ENCODE assay signal across 14 cellular contexts in genomic region chr2:86275384-86275799, GRCh38.
DNase-seq lines count a peak whose midpoint lies in the region; ATAC-seq and TF ChIP-seq lines count a peak whose summit lies in the region.
"Had no signal": no experiment of that assay in that cellular context is flagged by ENCODE, and none has a peak within 500 bp of the region (broad histone marks: within the 10 kb centered on the region; RNA-seq: fewer than 3 reads in every experiment).

No MANE protein-coding gene starts in this region.

- DNase-seq in activated T-cell treated with anti-CD3 and anti-CD28 coated beads, Interleukin-2, amount 50 U/mL, for 24 hours = no peak
- DNase-seq in activated T-cell treated with anti-CD3 and anti-CD28 coated beads, Interleukin-2, amount 50 U/mL, for 1 hour = no peak
- DNase-seq in activated naive CD8-positive, alpha-beta T cell treated with anti-CD3 and anti-CD28 coated beads, Interleukin-2, amount 50 U/mL, for 24 hours = no peak
- DNase-seq in stimulated activated naive B cell treated with anti-CD40 and anti-IgM and Interleukin-4, amounts not matched to agents 10 μg/mL and 1 μg/mL and 100 μg/mL, for 72 hours = no peak
- DNase-seq in midbrain (lab: John Stamatoyannopoulos, UW) (no peak), HEK293T (ENCODE audit: extremely low spot score) (no peak)
- DNase-seq: activated B cell treated with CpG ODN at 0.5 μM for 24 hours; CD4-positive, CD25-positive, alpha-beta regulatory T cell; dorsolateral prefrontal cortex; natural killer cell; T-cell had no signal

- POLR2A ChIA-PET in HEK293T (lab: Yijun Ruan, JAX) = no interaction called here

- peak overlapping the region; percentile 53 for H3K27ac Mint-ChIP-seq in activated T-cell treated with anti-CD3 and anti-CD28 coated beads, Interleukin-2, amount 50 U/mL, for 24 hours
- H3K27ac Mint-ChIP-seq in activated naive CD8-positive, alpha-beta T cell treated with anti-CD3 and anti-CD28 coated beads, Interleukin-2, amount 50 U/mL, for 24 hours = peak overlapping the region; percentile 70
- peak overlapping the region; percentile 15 for H3K27ac Mint-ChIP-seq in stimulated activated naive B cell treated with anti-CD40 and anti-IgM and Interleukin-4, amounts not matched to agents 10 μg/mL and 1 μg/mL and 100 μg/mL, for 72 hours
- H3K27ac Mint-ChIP-seq: activated B cell treated with CpG ODN at 0.5 μM for 24 hours; CD4-positive, CD25-positive, alpha-beta regulatory T cell; natural killer cell; T-cell had no signal

- CTCF ChIA-PET in HEK293T (lab: Yijun Ruan, JAX) = no interaction called here

- H3K36me3 Mint-ChIP-seq in activated T-cell treated with anti-CD3 and anti-CD28 coated beads, Interleukin-2, amount 50 U/mL, for 24 hours (ENCODE audit: low read depth) = peaks cover 11% of the 10 kb centered on the region
- H3K36me3 Mint-ChIP-seq in activated naive CD8-positive, alpha-beta T cell treated with anti-CD3 and anti-CD28 coated beads, Interleukin-2, amount 50 U/mL, for 24 hours (ENCODE audit: low read depth) = peaks cover 15% of the 10 kb centered on the region
- peaks cover 12 to 19% of the 10 kb centered on the region in 2 donors for H3K36me3 Mint-ChIP-seq in stimulated activated naive B cell treated with anti-CD40 and anti-IgM and Interleukin-4, amounts not matched to agents 10 μg/mL and 1 μg/mL and 100 μg/mL, for 72 hours
- H3K36me3 Mint-ChIP-seq: CD4-positive, CD25-positive, alpha-beta regulatory T cell had no signal

- H3K9me3 Mint-ChIP-seq in activated T-cell treated with anti-CD3 and anti-CD28 coated beads, Interleukin-2, amount 50 U/mL, for 24 hours = peaks cover 20% of the 10 kb centered on the region
- peaks cover 30% of the 10 kb centered on the region for H3K9me3 Mint-ChIP-seq in activated naive CD8-positive, alpha-beta T cell treated with anti-CD3 and anti-CD28 coated beads, Interleukin-2, amount 50 U/mL, for 24 hours
- H3K9me3 Mint-ChIP-seq in stimulated activated naive B cell treated with anti-CD40 and anti-IgM and Interleukin-4, amounts not matched to agents 10 μg/mL and 1 μg/mL and 100 μg/mL, for 72 hours = peaks cover 15 to 18% of the 10 kb centered on the region in 2 donors

- ATAC-seq in HG02610 (IDR thresholded peaks at IDR 0.05; ENCODE audit: unreplicated experiment) (peak; percentile 37), HG02623 (IDR thresholded peaks at IDR 0.05; ENCODE audit: unreplicated experiment) (no peak)
- ATAC-seq in activated naive CD8-positive, alpha-beta T cell treated with anti-CD3 and anti-CD28 coated beads, Interleukin-2, amount 50 U/mL, for 24 hours = no peak
- ATAC-seq in stimulated activated naive B cell treated with anti-CD40 and anti-IgM and Interleukin-4, amounts not matched to agents 10 μg/mL and 1 μg/mL and 100 μg/mL, for 72 hours (replicated peaks) = no peak
- ATAC-seq: T-cell had no signal

- H3K4me1 Mint-ChIP-seq in activated T-cell treated with anti-CD3 and anti-CD28 coated beads, Interleukin-2, amount 50 U/mL, for 24 hours (ENCODE audit: low read depth) = peaks cover 27% of the 10 kb centered on the region
- H3K4me1 Mint-ChIP-seq in activated naive CD8-positive, alpha-beta T cell treated with anti-CD3 and anti-CD28 coated beads, Interleukin-2, amount 50 U/mL, for 24 hours = peaks cover 29% of the 10 kb centered on the region
- H3K4me1 Mint-ChIP-seq in stimulated activated naive B cell treated with anti-CD40 and anti-IgM and Interleukin-4, amounts not matched to agents 10 μg/mL and 1 μg/mL and 100 μg/mL, for 72 hours = peaks cover 16 to 19% of the 10 kb centered on the region in 2 donors
- H3K4me1 Mint-ChIP-seq: activated B cell treated with CpG ODN at 0.5 μM for 24 hours; CD4-positive, CD25-positive, alpha-beta regulatory T cell; natural killer cell; T-cell had no signal

- peaks cover 3% of the 10 kb centered on the region for H3K27me3 Mint-ChIP-seq in activated T-cell treated with anti-CD3 and anti-CD28 coated beads, Interleukin-2, amount 50 U/mL, for 24 hours
- H3K27me3 Mint-ChIP-seq in activated naive CD8-positive, alpha-beta T cell treated with anti-CD3 and anti-CD28 coated beads, Interleukin-2, amount 50 U/mL, for 24 hours = peaks cover 5% of the 10 kb centered on the region
- peaks cover 7 to 24% of the 10 kb centered on the region in 2 donors for H3K27me3 Mint-ChIP-seq in stimulated activated naive B cell treated with anti-CD40 and anti-IgM and Interleukin-4, amounts not matched to agents 10 μg/mL and 1 μg/mL and 100 μg/mL, for 72 hours
- H3K27me3 Mint-ChIP-seq: activated B cell treated with CpG ODN at 0.5 μM for 24 hours had no signal

- no peak overlapping the region for H3K4me3 Mint-ChIP-seq in activated T-cell treated with anti-CD3 and anti-CD28 coated beads, Interleukin-2, amount 50 U/mL, for 24 hours
- no peak overlapping the region for H3K4me3 Mint-ChIP-seq in activated naive CD8-positive, alpha-beta T cell treated with anti-CD3 and anti-CD28 coated beads, Interleukin-2, amount 50 U/mL, for 24 hours
- H3K4me3 Mint-ChIP-seq in stimulated activated naive B cell treated with anti-CD40 and anti-IgM and Interleukin-4, amounts not matched to agents 10 μg/mL and 1 μg/mL and 100 μg/mL, for 72 hours = no peak overlapping the region
- H3K4me3 Mint-ChIP-seq: activated B cell treated with CpG ODN at 0.5 μM for 24 hours; CD4-positive, CD25-positive, alpha-beta regulatory T cell; natural killer cell; stimulated activated naive CD8-positive, alpha-beta T cell treated with anti-CD3 and anti-CD28 coated beads, Interleukin-15, Interleukin-2, amounts not matched to agents 100 ng/mL and 50 ng/mL, for 24 hours; T-cell had no signal

TF ChIP-seq in HEK293T, 16 proteins besides CTCF, POLR2A, EP300 and RAD21:
- no peak for TF ChIP-seq SP1 (IDR thresholded peaks at IDR 0.05)
- no peak for TF ChIP-seq ARNT (IDR thresholded peaks at IDR 0.05)
- no peak for TF ChIP-seq LEF1 (IDR thresholded peaks at IDR 0.05; ENCODE audit: borderline replicate concordance)

Comparison
In these comparisons a context has a peak if more than half of its experiments do, and no peak if none do; other contexts are left out.
1. H3K27ac Mint-ChIP-seq: peak in every context shown above with its lines; median percentile 70 in activated naive CD8-positive, alpha-beta T cell treated with anti-CD3 and anti-CD28 coated beads, Interleukin-2, amount 50 U/mL, for 24 hours; 53 in activated T-cell treated with anti-CD3 and anti-CD28 coated beads, Interleukin-2, amount 50 U/mL, for 24 hours; 15 in stimulated activated naive B cell treated with anti-CD40 and anti-IgM and Interleukin-4, amounts not matched to agents 10 μg/mL and 1 μg/mL and 100 μg/mL, for 72 hours.